ENCODE assay signal across 8 cellular contexts in the genomic region with DNA sequence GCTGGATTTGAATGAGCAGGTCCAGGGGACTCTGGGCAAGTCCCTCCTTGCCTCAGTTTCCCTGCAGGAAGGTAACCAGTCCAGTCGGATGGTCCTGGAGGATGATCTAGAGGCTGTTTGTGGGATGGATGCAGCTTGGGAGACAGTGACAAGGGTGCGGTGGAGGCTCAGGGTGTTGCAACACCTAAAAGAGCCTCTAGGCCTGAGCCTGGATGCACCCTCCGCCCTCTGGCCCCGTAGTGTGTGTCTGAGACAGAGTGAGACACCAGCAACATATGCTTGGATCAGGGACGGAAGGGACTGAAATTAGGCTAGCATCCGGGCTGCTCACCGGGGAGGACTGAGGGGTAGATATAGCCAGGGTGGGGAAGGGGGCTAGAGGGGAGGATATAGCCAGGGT. TPM values are rescaled to one million over a fixed set of nuclear protein-coding genes. Genes with fewer than 3 reads are reported as not detected.
DNase-seq lines count a peak whose midpoint lies in the region; ATAC-seq and TF ChIP-seq lines count a peak whose summit lies in the region.

No MANE protein-coding gene starts in this region.

- peaks cover 5% of the 10 kb centered on the region; the same call in 1 of the 2 replicates for H3F3A ChIP-seq in GM23248 (ENCODE audit: insufficient read depth)
- no peaks in the 10 kb centered on the region for H3F3A ChIP-seq in neural cell (ENCODE audit: insufficient read depth, low read length, poor library complexity, severe bottlenecking)

- H3K4me3 ChIP-seq in GM23248 (peak overlapping the region; percentile 96), neural cell (ENCODE audit: low read length) (peak overlapping the region; percentile 96)

- H3K4me2 ChIP-seq in GM23248 (ENCODE audit: unreplicated experiment) (peak overlapping the region; percentile 76), neural cell (ENCODE audit: low read length) (no peak overlapping the region)

- TF ChIP-seq RAD21 in neural cell (conservative IDR thresholded peaks at IDR 0.05), result no peak

- no peak for TF ChIP-seq EP300 in neural cell (conservative IDR thresholded peaks at IDR 0.05; ENCODE audit: poor library complexity, severe bottlenecking)

- H3K27me3 Mint-ChIP-seq in effector memory CD8-positive, alpha-beta T cell, result no peaks in the 10 kb centered on the region

- H3K4me3 Mint-ChIP-seq in effector memory CD8-positive, alpha-beta T cell, result peak overlapping the region; percentile 88 to 90

- H3K9me3 ChIP-seq in GM23248 (ENCODE audit: low read depth) (no peaks in the 10 kb centered on the region), neural cell (ENCODE audit: low read length) (no peaks in the 10 kb centered on the region)

- no peak for TF ChIP-seq CTCF in neural cell (IDR thresholded peaks at IDR 0.05; ENCODE audit: poor library complexity, severe bottlenecking)

- H3K4me1 Mint-ChIP-seq in effector memory CD8-positive, alpha-beta T cell (ENCODE audit: low read depth in 2 of 2), result peaks cover 7 to 15% of the 10 kb centered on the region in 2 donors

- H3K9me3 Mint-ChIP-seq in effector memory CD8-positive, alpha-beta T cell, result no peaks in the 10 kb centered on the region

- in situ Hi-C loops in GM23248 (cut with MboI) (no loop called here), SK-MEL-5 (cut with HindIII; ENCODE audit: low pct_unique_long_range_greater_than_20kb, low sequenced_read_pairs) (no loop called here)

- H3K4me1 ChIP-seq in GM23248 (ENCODE audit: insufficient read depth), result peaks cover 6% of the 10 kb centered on the region

- H3K79me2 ChIP-seq in GM23248 (ENCODE audit: insufficient read depth) (peaks cover 41% of the 10 kb centered on the region), neural cell (replicated peaks; ENCODE audit: insufficient read depth, low read length) (peaks cover 11% of the 10 kb centered on the region)

- no peak for ATAC-seq in effector memory CD8-positive, alpha-beta T cell (replicated peaks)
- ATAC-seq in HG02970 (IDR thresholded peaks at IDR 0.05; ENCODE audit: low FRiP score, unreplicated experiment) (no peak), GM21515 (IDR thresholded peaks at IDR 0.05; ENCODE audit: unreplicated experiment) (no peak), HG02610 (IDR thresholded peaks at IDR 0.05; ENCODE audit: unreplicated experiment) (no peak)

- 18 to 22% methylated on average over 5 to 7 of the region's 7 CpGs for WGBS in GM23248 (ENCODE audit: low coverage in 1 of 2, low lambda C conversion rate in 2 of 2, missing lambda C conversion rate in 2 of 2), 2 experiments

- H3K36me3 Mint-ChIP-seq in effector memory CD8-positive, alpha-beta T cell (ENCODE audit: insufficient read depth), result peaks cover 9% of the 10 kb centered on the region

- H3K36me3 ChIP-seq in GM23248 (ENCODE audit: low read depth), result no peaks in the 10 kb centered on the region
- no peaks in the 10 kb centered on the region for H3K36me3 ChIP-seq in neural cell (ENCODE audit: insufficient read depth, low read length)

- H2AFZ ChIP-seq in GM23248 (no peak overlapping the region), neural cell (ENCODE audit: low read depth, low read length) (no peak overlapping the region)

- no peaks in the 10 kb centered on the region for H3K27me3 ChIP-seq in GM23248 (replicated peaks; ENCODE audit: insufficient read depth)
- no peaks in the 10 kb centered on the region for H3K27me3 ChIP-seq in neural cell (ENCODE audit: insufficient read depth, low read depth, low read length)

- H3K9ac ChIP-seq in GM23248, result peak overlapping the region; percentile 92
- H3K9ac ChIP-seq in neural cell (ENCODE audit: low read length), result no peak overlapping the region

- H3K27ac ChIP-seq in GM23248, result peak overlapping the region; percentile 67; the same call in 1 of the 2 replicates
- H3K27ac ChIP-seq in neural cell (ENCODE audit: low read length), result no peak overlapping the region

- no peaks in the 10 kb centered on the region for H3K9me2 ChIP-seq in GM23248 (ENCODE audit: insufficient read depth)
- no peaks in the 10 kb centered on the region for H3K9me2 ChIP-seq in neural cell (ENCODE audit: insufficient read depth, low read length)

- DNase-seq in GM23248, result peak; percentile 84
- DNase-seq in SK-MEL-5 (ENCODE audit: low read depth, low spot score), result peak; percentile 15
- DNase-seq in effector memory CD8-positive, alpha-beta T cell, result no peak
- DNase-seq in NCI-H1694 (lab: John Stamatoyannopoulos, UW), result no peak

- H4K20me1 ChIP-seq in GM23248 (ENCODE audit: insufficient read depth) (no peaks in the 10 kb centered on the region), neural cell (ENCODE audit: insufficient read depth) (no peaks in the 10 kb centered on the region)

- H3K27ac Mint-ChIP-seq in effector memory CD8-positive, alpha-beta T cell, result peak overlapping the region in 1 of 2 donors; percentile 88

TF ChIP-seq in neural cell, 6 proteins besides CTCF, POLR2A, EP300 and RAD21:
- no peak for TF ChIP-seq POLR2AphosphoS5 (IDR thresholded peaks at IDR 0.05)
- TF ChIP-seq SMC3 (conservative IDR thresholded peaks at IDR 0.05; ENCODE audit: poor library complexity), result no peak
- TF ChIP-seq REST (IDR thresholded peaks at IDR 0.05; ENCODE audit: borderline replicate concordance), result no peak
- TF ChIP-seq MXI1 (conservative IDR thresholded peaks at IDR 0.05; ENCODE audit: poor library complexity, severe bottlenecking), result no peak
- TF ChIP-seq EZH2 (IDR thresholded peaks at IDR 0.05; ENCODE audit: borderline replicate concordance, insufficient read depth, low read length, poor library complexity, severe bottlenecking), result no peak

RNA-seq across cellular contexts. Expression of gene CRAT, which starts 1.1 kb away (rescaled TPM):
- total RNA-seq in GM23248 (2014; rRNA removed; shearing (Covaris generic)), result 51.5 and 55.4 TPM in 2 replicates
- polyA plus RNA-seq in GM23248 (2016; fragmentation: Nextera tagmentation; extraction: Ambion mirVana) (61.4 and 66.0 TPM in 2 replicates), neural cell (14.3 and 21.2 TPM in 2 replicates)
- 9.4 and 12.7 TPM in 2 replicates for total RNA-seq in SK-MEL-5 (2014; rRNA removed; shearing (Covaris generic))
- 44.1 and 52.5 TPM in 2 replicates for polyA plus RNA-seq in SK-MEL-5 (2015; cell fraction: cytosol; rRNA removed)
- 24.4 and 30.5 TPM in 2 replicates for polyA plus RNA-seq in SK-MEL-5 (2015; cell fraction: nucleus; rRNA removed)
- polyA minus RNA-seq in neural cell, result 17.5 and 19.3 TPM in 2 replicates

RNA-seq across cellular contexts. Expression of gene PTPA, which starts 1.7 kb away (rescaled TPM):
- 96.9 and 113 TPM in 2 replicates for total RNA-seq in GM23248 (2014; rRNA removed; shearing (Covaris generic))
- polyA plus RNA-seq in GM23248 (2016; fragmentation: Nextera tagmentation; extraction: Ambion mirVana), result 59.9 and 60.8 TPM in 2 replicates
- total RNA-seq in SK-MEL-5 (2014; rRNA removed; shearing (Covaris generic)), result 88.1 and 95.8 TPM in 2 replicates
- polyA plus RNA-seq in SK-MEL-5 (2015; cell fraction: cytosol; rRNA removed), result 94.5 and 112 TPM in 2 replicates
- 51.9 and 52.3 TPM in 2 replicates for polyA plus RNA-seq in SK-MEL-5 (2015; cell fraction: nucleus; rRNA removed)
- polyA plus RNA-seq in neural cell, result 50.5 and 62.8 TPM in 2 replicates
- polyA minus RNA-seq in neural cell, result 74.4 and 77.9 TPM in 2 replicates

RNA-seq across cellular contexts. Expression of gene DOLPP1, which starts 28.6 kb away (rescaled TPM):
- 11.5 and 11.6 TPM in 2 replicates for total RNA-seq in GM23248 (2014; rRNA removed; shearing (Covaris generic))
- polyA plus RNA-seq in GM23248 (2016; fragmentation: Nextera tagmentation; extraction: Ambion mirVana) (12.8 and 13.7 TPM in 2 replicates), neural cell (31.1 and 31.5 TPM in 2 replicates)
- 12.4 and 12.9 TPM in 2 replicates for total RNA-seq in SK-MEL-5 (2014; rRNA removed; shearing (Covaris generic))
- 18.0 and 24.1 TPM in 2 replicates for polyA plus RNA-seq in SK-MEL-5 (2015; cell fraction: cytosol; rRNA removed)
- polyA plus RNA-seq in SK-MEL-5 (2015; cell fraction: nucleus; rRNA removed), result 9.6 and 18.2 TPM in 2 replicates
- 20.6 and 26.1 TPM in 2 replicates for polyA minus RNA-seq in neural cell

Comparison
In these comparisons a context has a peak if more than half of its experiments do, and no peak if none do; other contexts are left out.
1. DNase-seq: peak in GM23248 (single experiment) and SK-MEL-5 (single experiment); none in effector memory CD8-positive, alpha-beta T cell (0 of 3) and NCI-H1694 (single experiment).